In the genomic region with DNA sequence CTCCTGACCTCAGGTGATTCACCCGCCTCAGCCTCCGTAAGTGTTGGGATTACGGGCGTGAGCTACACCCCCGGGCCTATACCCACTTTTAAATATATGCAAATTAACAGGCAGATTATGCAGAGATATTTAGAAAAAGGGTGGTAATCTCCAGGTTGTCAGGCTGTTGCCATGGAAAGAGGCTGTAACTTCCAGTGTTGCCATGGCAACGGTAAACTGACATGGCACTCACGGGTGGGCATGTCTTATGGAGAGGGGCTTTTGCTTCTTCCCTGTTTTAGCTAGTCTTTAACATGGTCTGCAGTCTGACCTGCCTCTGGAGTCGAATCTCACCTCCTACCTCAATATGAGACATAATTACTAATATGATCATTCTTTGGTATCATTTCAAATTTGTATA, we compare ENCODE assay signal across 26 cellular contexts.
"Had no signal": no experiment of that assay in that cellular context is flagged by ENCODE, and none has a peak within 500 bp of the region (broad histone marks: within the 10 kb centered on the region; RNA-seq: fewer than 3 reads in every experiment).

No MANE protein-coding gene starts in this region.

- FAIRE-seq: islet of Langerhans had no signal

- H3K4me3 ChIP-seq: adrenal gland, cardiac muscle cell, coronary artery, heart right ventricle, left ventricle myocardium inferior, lung, spleen, tibial nerve had no signal

- H3K27ac ChIP-seq: adrenal gland, cardiac muscle cell, coronary artery, heart right ventricle, left ventricle myocardium inferior, spleen, tibial nerve, WERI-Rb-1 had no signal

- H3K9me3 ChIP-seq: adrenal gland, heart right ventricle, left ventricle myocardium inferior, spleen, tibial nerve had no signal

- ATAC-seq: activated CD4-positive, CD25-positive, alpha-beta regulatory T cell treated with anti-CD3 and anti-CD28 coated beads, Interleukin-2, amount 50 U/mL, for 24 hours; effector memory CD8-positive, alpha-beta T cell; heart right ventricle; right cardiac atrium; T-helper 17 cell had no signal

- H3K4me1 ChIP-seq: adrenal gland, heart right ventricle, left ventricle myocardium inferior, spleen, tibial nerve had no signal

- H3K27me3 ChIP-seq: adrenal gland, cardiac muscle cell, tibial nerve had no signal

- H3K36me3 ChIP-seq: adrenal gland, cardiac muscle cell, heart right ventricle, left ventricle myocardium inferior, spleen, tibial nerve, WERI-Rb-1 had no signal

- DNase-seq: activated CD4-positive, alpha-beta memory T cell treated with anti-CD3 and anti-CD28 coated beads for 36 hours; activated CD4-positive, alpha-beta T cell treated with anti-CD3 and anti-CD28 coated beads, Interleukin-2, amount 10 ng/mL, durations not matched to agents 24 days and 14 days; activated CD8-positive, alpha-beta memory T cell treated with anti-CD3 and anti-CD28 coated beads, Interleukin-2, amount 50 U/mL, for 4 hours; activated effector memory CD4-positive, alpha-beta T cell treated with anti-CD3 and anti-CD28 coated beads, Interleukin-2, amount 50 U/mL, for 16 hours; activated naive CD4-positive, alpha-beta T cell treated with anti-CD3 and anti-CD28 coated beads for 36 hours; activated naive CD8-positive, alpha-beta T cell treated with anti-CD3 and anti-CD28 coated beads for 36 hours; activated T-cell treated with anti-CD3 and anti-CD28 coated beads, Interleukin-2, amount 50 U/mL, for 1 hour; adrenal gland; aorta; effector memory CD8-positive, alpha-beta T cell; heart right ventricle; left ventricle myocardium inferior; naive B cell; occipital lobe; right cardiac atrium; spleen; stimulated activated naive CD4-positive, alpha-beta T cell treated with Interleukin-2 at 50 U/mL for 16 hours; T-helper 17 cell; T1000; WERI-Rb-1 had no signal
